ENCODE assay signal across 8 cellular contexts in genomic region chr17:77957869-77958715, GRCh38. TPM values are rescaled to one million over a fixed set of nuclear protein-coding genes. Genes with fewer than 3 reads are reported as not detected.
DNase-seq lines count a peak whose midpoint lies in the region; ATAC-seq and TF ChIP-seq lines count a peak whose summit lies in the region.

Gene TNRC6C (plus strand): TSS chr17:77958703. CDS start chr17:78004207, 45,504 bp downstream.

- intact Hi-C loops in T-helper 1 cell treated with Interleukin-12 subunit alpha and Interleukin-12 subunit beta and Interleukin-4 antibody, amounts not matched to agents 30 ng/mL and 1 ng/mL, for 36 hours (cut with micrococcal nuclease): loop anchor here (1.0 to 5.0 kb wide), 16 partner anchors 63 to 1221 kb away; partner anchors contain the start of genes BIRC5, MFSD11, SOCS3 and SRSF2
- intact Hi-C loops in adrenal gland (cut with DNase I): no loop called here
- intact Hi-C loops in heart left ventricle (cut with DNase I): loop anchor here in 6 of 10 donors (2.0 to 10.0 kb wide), 11 partner anchors 39 to 416 kb away; no protein-coding TSS in a partner anchor
- intact Hi-C loops in transverse colon (cut with DNase I; ENCODE audit: low total_unique reads): no loop called here

- H3K4me1 ChIP-seq in adrenal gland (replicated peaks in 1 of 2) (peaks cover 10 to 26% of the 10 kb centered on the region in 2 donors), heart left ventricle (peaks cover 6 to 50% (median 31%) of the 10 kb centered on the region in 12 donors), transverse colon (peaks cover 0 to 33% (median 19%) of the 10 kb centered on the region in 4 donors)

- peak; percentile 1 for TF ChIP-seq EP300 in transverse colon (IDR thresholded peaks at IDR 0.05; ENCODE audit: low read depth)

- DNase-seq in NCI-H1436 treated with DMSO at 0.1 percent for 48 hours (lab: John Stamatoyannopoulos, UW) (peak; percentile 98), adrenal gland (peak; percentile 100), heart left ventricle (peak; percentile 100), pons (ENCODE audit: low spot score) (peak; percentile 98), transverse colon (peak; percentile 100)

- H3K4me3 ChIP-seq in adrenal gland: peak within 1 kb of the TSS; percentile 33 to 89 (median 66)
- H3K4me3 ChIP-seq in heart left ventricle: peak within 1 kb of the TSS; percentile 67 to 95 (median 79)
- peak within 1 kb of the TSS; percentile 49 to 81 (median 70) for H3K4me3 ChIP-seq in transverse colon

- in situ Hi-C loops in transverse colon (cut with MboI; ENCODE audit: low pct_ligation_motif_present in 1 of 4, low pct_unique_long_range_greater_than_20kb in 1 of 4, low sequenced_read_pairs in 3 of 4): no loop called here

- H3K9me3 ChIP-seq in adrenal gland (replicated peaks in 1 of 3) (no peaks in the 10 kb centered on the region), heart left ventricle (no peaks in the 10 kb centered on the region), transverse colon (no peaks in the 10 kb centered on the region)

- H3K27ac ChIP-seq in adrenal gland (peak within 1 kb of the TSS in 3 of 5 donors; percentile 68 to 99 (median 82)), heart left ventricle (peak within 1 kb of the TSS; percentile 71 to 96 (median 85)), transverse colon (peak within 1 kb of the TSS; percentile 81 to 92 (median 82))

- 1 to 2% (median 1%) methylated on average over 13 to 98 of the region's 104 CpGs for WGBS in adrenal gland, 4 donors
- 1% methylated on average over 27 to 104 of the region's 104 CpGs for WGBS in heart left ventricle, 4 donors
- WGBS in transverse colon (ENCODE audit: low coverage in 1 of 2), 2 donors: 0% methylated on average over 5 to 36 of the region's 104 CpGs

- TF ChIP-seq POLR2A in adrenal gland (IDR thresholded peaks at IDR 0.05): peak; percentile 100
- peak; percentile 100 for TF ChIP-seq POLR2A in heart left ventricle (IDR thresholded peaks at IDR 0.05)
- peak; percentile 100 for TF ChIP-seq POLR2A in transverse colon (IDR thresholded peaks at IDR 0.05)

- no peaks in the 10 kb centered on the region for H3K27me3 ChIP-seq in adrenal gland
- H3K27me3 ChIP-seq in heart left ventricle: peaks cover 0 to 16% (median 0%) of the 10 kb centered on the region in 9 donors
- peaks cover 23% of the 10 kb centered on the region for H3K27me3 ChIP-seq in transverse colon

- ATAC-seq in HG02763 (IDR thresholded peaks at IDR 0.05; ENCODE audit: unreplicated experiment): peak; percentile 84
- peak; percentile 97 to 99 (median 98) for ATAC-seq in heart left ventricle

- peak; percentile 12 for TF ChIP-seq CTCF in GM12873 (IDR thresholded peaks at IDR 0.05; ENCODE audit: insufficient read depth, low read depth, low read length, missing control alignments)
- peak in 3 of 6 experiments; percentile 14 to 24 (median 24) for TF ChIP-seq CTCF in adrenal gland (IDR thresholded peaks at IDR 0.05)
- peak in 4 of 12 donors; percentile 24 to 36 (median 34) for TF ChIP-seq CTCF in heart left ventricle (IDR thresholded peaks at IDR 0.05)
- peak in 2 of 5 experiments; percentile 11 to 32 for TF ChIP-seq CTCF in transverse colon (IDR thresholded peaks at IDR 0.05)

- H3K36me3 ChIP-seq in adrenal gland (replicated peaks in 1 of 2) (no peaks in the 10 kb centered on the region), heart left ventricle (no peaks in the 10 kb centered on the region), transverse colon (no peaks in the 10 kb centered on the region)

RNA-seq across cellular contexts. Expression of gene TNRC6C, which starts in this region (rescaled TPM):
- 31.1 and 36.5 TPM in 2 replicates for total RNA-seq in T-helper 1 cell treated with Interleukin-12 subunit alpha and Interleukin-12 subunit beta and Interleukin-4 antibody, amounts not matched to agents 30 ng/mL and 1 ng/mL, for 36 hours
- total RNA-seq in adrenal gland (10 to 100 TPM in 6 of 8 donors, 1 to 10 TPM in 2; 5.1 to 18.7 (median 11.9) TPM), heart left ventricle (10 to 100 TPM; 11.1 to 24.7 (median 21.4) TPM), transverse colon (10 to 100 TPM in 2 of 4 donors, 1 to 10 TPM in 2; 7.5 to 16.9 (median 9.9) TPM)
- polyA plus RNA-seq in adrenal gland (10 to 100 TPM in 1 of 3 donors, 1 to 10 TPM in 2; 3.8 to 10.9 (median 5.2) TPM), heart left ventricle (10 to 100 TPM in 1 of 2 donors, 1 to 10 TPM in 1; 7.7 to 12.1 TPM)

Comparison
In these comparisons a context has a peak if more than half of its experiments do, and no peak if none do; other contexts are left out.
1. Peak in every context shown above with its lines: DNase-seq, ATAC-seq, H3K4me3 ChIP-seq and H3K27ac ChIP-seq.
2. intact Hi-C loops: an anchor here in T-helper 1 cell treated with Interleukin-12 subunit alpha and Interleukin-12 subunit beta and Interleukin-4 antibody, amounts not matched to agents 30 ng/mL and 1 ng/mL, for 36 hours (1.0 to 5.0 kb wide) and heart left ventricle (2.0 to 10.0 kb wide); none called in adrenal gland and transverse colon.